7 cellular contexts compared by ENCODE assay signal in the genomic region with DNA sequence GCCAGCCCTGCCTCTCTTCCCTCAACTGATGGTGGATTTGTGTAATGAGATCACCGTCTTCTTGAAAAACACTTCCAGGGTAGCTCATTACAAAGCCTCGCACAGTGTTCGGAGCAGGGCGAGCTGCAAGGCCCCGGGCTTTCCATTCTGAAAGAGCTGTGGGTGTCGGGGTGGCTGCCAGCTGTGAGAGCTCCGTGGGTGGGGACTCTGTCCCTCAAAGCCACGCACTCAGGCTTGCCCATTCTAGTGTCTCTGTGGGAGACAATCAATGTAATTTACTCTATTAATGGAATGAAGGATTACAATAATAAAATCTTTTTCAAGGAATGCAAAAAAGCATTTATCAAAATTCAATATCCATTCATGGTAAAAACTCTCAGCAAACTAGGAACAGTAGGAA.
A peak's percentile ranks its signal among the peaks of the same experiment; 100 is the strongest.
DNase-seq lines count a peak whose midpoint lies in the region; ATAC-seq and TF ChIP-seq lines count a peak whose summit lies in the region.
"Not testable (repeated sequence)": the region's sequence is repeated elsewhere in the genome, so short reads cannot be mapped to it uniquely, and the experiment has no call there.

No MANE protein-coding gene starts in this region.

- H3K9me3 Mint-ChIP-seq in T-helper 2 cell treated with Interferon-gamma antibody and Interleukin-4, amounts not matched to agents 5 μg/mL and 100 μg/mL, for 36 hours; activated CD4-positive, alpha-beta memory T cell treated with anti-CD3 and anti-CD28 coated beads for 36 hours; osteocyte (ENCODE audit: unreplicated experiment); stimulated activated naive CD8-positive, alpha-beta T cell treated with anti-CD3 and anti-CD28 coated beads, Interleukin-15, amount 100 ng/mL, for 72 hours: not testable (repeated sequence)

- peak; percentile 60 for DNase-seq in EH (ENCODE audit: low read depth)
- peak; percentile 25 for DNase-seq in T-helper 2 cell treated with Interferon-gamma antibody and Interleukin-4, amounts not matched to agents 5 μg/mL and 100 μg/mL, for 36 hours (ENCODE audit: low spot score)
- peak; percentile 21 for DNase-seq in activated CD4-positive, alpha-beta memory T cell treated with anti-CD3 and anti-CD28 coated beads for 36 hours
- peak; percentile 47 for DNase-seq in activated naive CD4-positive, alpha-beta T cell treated with Interleukin-2 at 50 U/mL for 16 hours
- DNase-seq in osteocyte (ENCODE audit: extremely low spot score, unreplicated experiment); stimulated activated naive CD8-positive, alpha-beta T cell treated with anti-CD3 and anti-CD28 coated beads, Interleukin-15, amount 100 ng/mL, for 72 hours: not testable (repeated sequence)
- peak; percentile 29 for DNase-seq in stimulated activated CD4-positive, alpha-beta T cell treated with anti-CD3 and anti-CD28 coated beads, Interleukin-4, amount 100 ng/mL, for 24 hours

- not testable (repeated sequence) for H3K36me3 Mint-ChIP-seq in T-helper 2 cell treated with Interferon-gamma antibody and Interleukin-4, amounts not matched to agents 5 μg/mL and 100 μg/mL, for 36 hours (ENCODE audit: low read depth); activated CD4-positive, alpha-beta memory T cell treated with anti-CD3 and anti-CD28 coated beads for 36 hours; osteocyte (ENCODE audit: unreplicated experiment)

- H3K27ac Mint-ChIP-seq in T-helper 2 cell treated with Interferon-gamma antibody and Interleukin-4, amounts not matched to agents 5 μg/mL and 100 μg/mL, for 36 hours; activated CD4-positive, alpha-beta memory T cell treated with anti-CD3 and anti-CD28 coated beads for 36 hours; stimulated activated naive CD8-positive, alpha-beta T cell treated with anti-CD3 and anti-CD28 coated beads, Interleukin-15, amount 100 ng/mL, for 72 hours: not testable (repeated sequence)
- peak overlapping the region; percentile 71 for H3K27ac Mint-ChIP-seq in osteocyte (ENCODE audit: unreplicated experiment)

- CTCF ChIA-PET in activated CD4-positive, alpha-beta memory T cell treated with anti-CD3 and anti-CD28 coated beads for 36 hours (lab: Charles Lee): not testable (repeated sequence)

- POLR2A ChIA-PET in activated CD4-positive, alpha-beta memory T cell treated with anti-CD3 and anti-CD28 coated beads for 36 hours (lab: Charles Lee): not testable (repeated sequence)

- not testable (repeated sequence) for TF ChIP-seq CTCF in osteocyte (IDR thresholded peaks at IDR 0.05)

- intact Hi-C loops in activated CD4-positive, alpha-beta memory T cell treated with anti-CD3 and anti-CD28 coated beads for 36 hours (cut with micrococcal nuclease): not testable (repeated sequence)

- H3K4me3 Mint-ChIP-seq in T-helper 2 cell treated with Interferon-gamma antibody and Interleukin-4, amounts not matched to agents 5 μg/mL and 100 μg/mL, for 36 hours; activated CD4-positive, alpha-beta memory T cell treated with anti-CD3 and anti-CD28 coated beads for 36 hours; osteocyte (ENCODE audit: unreplicated experiment); stimulated activated naive CD8-positive, alpha-beta T cell treated with anti-CD3 and anti-CD28 coated beads, Interleukin-15, amount 100 ng/mL, for 72 hours: not testable (repeated sequence)

- ATAC-seq in stimulated activated naive CD8-positive, alpha-beta T cell treated with anti-CD3 and anti-CD28 coated beads, Interleukin-15, amount 100 ng/mL, for 72 hours: peak; percentile 45

- H3K27me3 Mint-ChIP-seq in T-helper 2 cell treated with Interferon-gamma antibody and Interleukin-4, amounts not matched to agents 5 μg/mL and 100 μg/mL, for 36 hours (ENCODE audit: low read depth); activated CD4-positive, alpha-beta memory T cell treated with anti-CD3 and anti-CD28 coated beads for 36 hours; osteocyte (ENCODE audit: unreplicated experiment): not testable (repeated sequence)
- H3K27me3 Mint-ChIP-seq in stimulated activated naive CD8-positive, alpha-beta T cell treated with anti-CD3 and anti-CD28 coated beads, Interleukin-15, amount 100 ng/mL, for 72 hours: peaks cover 20% of the 10 kb centered on the region

- H3K4me1 Mint-ChIP-seq in T-helper 2 cell treated with Interferon-gamma antibody and Interleukin-4, amounts not matched to agents 5 μg/mL and 100 μg/mL, for 36 hours (ENCODE audit: low read depth); activated CD4-positive, alpha-beta memory T cell treated with anti-CD3 and anti-CD28 coated beads for 36 hours (ENCODE audit: low read depth); osteocyte (ENCODE audit: unreplicated experiment); stimulated activated naive CD8-positive, alpha-beta T cell treated with anti-CD3 and anti-CD28 coated beads, Interleukin-15, amount 100 ng/mL, for 72 hours: not testable (repeated sequence)
